ENCODE assay signal across 9 cellular contexts in genomic region chr17:78355701-78356100, GRCh38. TPM values are rescaled to one million over a fixed set of nuclear protein-coding genes. Genes with fewer than 3 reads are reported as not detected.
A peak's percentile ranks its signal among the peaks of the same experiment; 100 is the strongest.
DNase-seq lines count a peak whose midpoint lies in the region; ATAC-seq and TF ChIP-seq lines count a peak whose summit lies in the region.
"Had no signal": no experiment of that assay in that cellular context is flagged by ENCODE, and none has a peak within 500 bp of the region (broad histone marks: within the 10 kb centered on the region; RNA-seq: fewer than 3 reads in every experiment).

No MANE protein-coding gene starts in this region.

- H3K27ac ChIP-seq in lung (ENCODE audit: low read depth in 1 of 2, low read length in 1 of 2) (peak overlapping the region; percentile 22 to 74), upper lobe of left lung (peak overlapping the region; percentile 98 to 100 (median 98))
- H3K27ac ChIP-seq: PC-9 had no signal

- H3K9me3 Mint-ChIP-seq in activated naive CD4-positive, alpha-beta T cell treated with anti-CD3 and anti-CD28 coated beads, Interleukin-2, amount 10 ng/mL, durations not matched to agents 7 days and 5 days: no peaks in the 10 kb centered on the region

- H3K9me3 ChIP-seq in lung (ENCODE audit: control insufficient read depth in 2 of 2, insufficient read depth in 1 of 2, low read length in 1 of 2): no peaks in the 10 kb centered on the region
- no peaks in the 10 kb centered on the region for H3K9me3 ChIP-seq in upper lobe of left lung

- peak overlapping the region; percentile 83 for H3K4me3 Mint-ChIP-seq in activated naive CD4-positive, alpha-beta T cell treated with anti-CD3 and anti-CD28 coated beads, Interleukin-2, amount 10 ng/mL, durations not matched to agents 7 days and 5 days

- peaks cover 0 to 24% of the 10 kb centered on the region in 2 donors for H3K36me3 ChIP-seq in lung (ENCODE audit: control insufficient read depth in 2 of 2, insufficient read depth in 2 of 2, low read length in 2 of 2)
- H3K36me3 ChIP-seq in upper lobe of left lung: peaks cover 0 to 49% (median 24%) of the 10 kb centered on the region in 4 donors

- H3K27ac Mint-ChIP-seq in activated naive CD4-positive, alpha-beta T cell treated with anti-CD3 and anti-CD28 coated beads, Interleukin-2, amount 10 ng/mL, durations not matched to agents 7 days and 5 days: peak overlapping the region; percentile 97

- no peak for TF ChIP-seq EP300 in upper lobe of left lung (IDR thresholded peaks at IDR 0.05)

- peaks cover 1% of the 10 kb centered on the region for H3K27me3 Mint-ChIP-seq in activated naive CD4-positive, alpha-beta T cell treated with anti-CD3 and anti-CD28 coated beads, Interleukin-2, amount 10 ng/mL, durations not matched to agents 7 days and 5 days

- H3K4me3 ChIP-seq in astrocyte of the spinal cord (ENCODE audit: low read depth, low read length): no peak overlapping the region
- H3K4me3 ChIP-seq in lung: no peak overlapping the region
- peak overlapping the region in 1 of 4 donors; percentile 99 for H3K4me3 ChIP-seq in upper lobe of left lung
- H3K4me3 ChIP-seq: PC-9 had no signal

- H3K27me3 ChIP-seq in lung (ENCODE audit: control insufficient read depth, insufficient read depth) (no peaks in the 10 kb centered on the region), upper lobe of left lung (no peaks in the 10 kb centered on the region)

- DNase-seq in activated naive CD4-positive, alpha-beta T cell treated with anti-CD3 and anti-CD28 coated beads, Interleukin-2, amount 10 ng/mL, durations not matched to agents 7 days and 5 days: no peak
- no peak for DNase-seq in activated naive CD4-positive, alpha-beta T cell (lab: John Stamatoyannopoulos, UW)
- DNase-seq in astrocyte of the spinal cord (ENCODE audit: low read depth, low spot score) (peak; percentile 48), lung (ENCODE audit: low spot score) (no peak), upper lobe of left lung (no peak), HEK293T (ENCODE audit: extremely low spot score) (no peak), KBM-7 (no peak)
- DNase-seq in stimulated activated CD4-positive, alpha-beta T cell treated with anti-CD3 and anti-CD28 coated beads, Interleukin-4, amount 100 ng/mL, for 24 hours: no peak

- ATAC-seq in lung (ENCODE audit: insufficient read depth, low FRiP score): no peak
- ATAC-seq in upper lobe of left lung (ENCODE audit: low FRiP score in 2 of 2): no peak

- in situ Hi-C loops in astrocyte of the spinal cord (cut with HindIII; ENCODE audit: low sequenced_read_pairs): no loop called here
- in situ Hi-C loops in KBM-7 (cut with MboI; ENCODE audit: low pct_unique_long_range_greater_than_20kb, low sequenced_read_pairs): no loop called here

- H3K36me3 Mint-ChIP-seq in activated naive CD4-positive, alpha-beta T cell treated with anti-CD3 and anti-CD28 coated beads, Interleukin-2, amount 10 ng/mL, durations not matched to agents 7 days and 5 days: peaks cover 33% of the 10 kb centered on the region

- H3K4me1 ChIP-seq in lung (ENCODE audit: control insufficient read depth in 2 of 2, insufficient read depth in 2 of 2, low read length in 2 of 2) (peaks cover 22 to 29% of the 10 kb centered on the region in 2 donors), upper lobe of left lung (peaks cover 71 to 90% (median 81%) of the 10 kb centered on the region in 4 donors)

- CTCF ChIA-PET in activated naive CD4-positive, alpha-beta T cell treated with anti-CD3 and anti-CD28 coated beads, Interleukin-2, amount 10 ng/mL, durations not matched to agents 7 days and 5 days (lab: Charles Lee): interaction anchor here (1.1 to 1.5 kb wide), 5 partner anchors 10 to 67 kb away, joined by 3 to 9 read pairs (median 3); no protein-coding TSS in a partner anchor
- CTCF ChIA-PET in HEK293T (lab: Yijun Ruan, JAX): no interaction called here

- peak in 1 of 4 donors; percentile 46 for TF ChIP-seq POLR2A in upper lobe of left lung (IDR thresholded peaks at IDR 0.05)

- peaks cover 69% of the 10 kb centered on the region for H3K4me1 Mint-ChIP-seq in activated naive CD4-positive, alpha-beta T cell treated with anti-CD3 and anti-CD28 coated beads, Interleukin-2, amount 10 ng/mL, durations not matched to agents 7 days and 5 days

- no peak for TF ChIP-seq CTCF in astrocyte of the spinal cord (IDR thresholded peaks at IDR 0.05; ENCODE audit: low read depth, low read length)
- no peak for TF ChIP-seq CTCF in lung (IDR thresholded peaks at IDR 0.05; ENCODE audit: control extremely low read depth, extremely low read depth)
- no peak for TF ChIP-seq CTCF in upper lobe of left lung (IDR thresholded peaks at IDR 0.05)

- WGBS in lung, 2 donors: 67 to 87% methylated on average over 3 of the region's 3 CpGs
- 58 to 62% methylated on average over 3 of the region's 3 CpGs for WGBS in upper lobe of left lung, 2 donors

- POLR2A ChIA-PET in HEK293T (lab: Yijun Ruan, JAX): interaction anchor here (0.6 kb wide), 1 partner anchor 94 kb away, joined by 3 read pairs; no protein-coding TSS in a partner anchor

TF ChIP-seq in HEK293T, 16 proteins besides CTCF, POLR2A, EP300 and RAD21:
- TF ChIP-seq L3MBTL2 (conservative IDR thresholded peaks at IDR 0.05): no peak
- no peak for TF ChIP-seq TARDBP (IDR thresholded peaks at IDR 0.05)
- no peak for TF ChIP-seq LEF1 (IDR thresholded peaks at IDR 0.05; ENCODE audit: borderline replicate concordance)
- no peak for TF ChIP-seq SP1 (IDR thresholded peaks at IDR 0.05)
- TF ChIP-seq CTBP1 (IDR thresholded peaks at IDR 0.05; ENCODE audit: borderline replicate concordance): no peak
- no peak for TF ChIP-seq SUZ12 (IDR thresholded peaks at IDR 0.05)
- no peak for TF ChIP-seq PKNOX1 (IDR thresholded peaks at IDR 0.05)
- TF ChIP-seq ZNF384 (IDR thresholded peaks at IDR 0.05): no peak
- no peak for TF ChIP-seq ELF4 (IDR thresholded peaks at IDR 0.05)
- TF ChIP-seq NFRKB (IDR thresholded peaks at IDR 0.05): no peak
- no peak for TF ChIP-seq BHLHE40 (IDR thresholded peaks at IDR 0.05; ENCODE audit: borderline replicate concordance)
- TF ChIP-seq FOXM1 (IDR thresholded peaks at IDR 0.05; ENCODE audit: borderline replicate concordance): no peak
- TF ChIP-seq FOXA1 (IDR thresholded peaks at IDR 0.05): no peak
- no peak for TF ChIP-seq ARNT (IDR thresholded peaks at IDR 0.05)
- no peak for TF ChIP-seq HDGF (IDR thresholded peaks at IDR 0.05; ENCODE audit: borderline replicate concordance)
- no peak for TF ChIP-seq FOXK2 (IDR thresholded peaks at IDR 0.05)

RNA-seq across cellular contexts. Expression of gene SOCS3, which starts 4.2 kb away (rescaled TPM):
- 10 to 100 TPM; 65.8 to 83.8 TPM for total RNA-seq in lung
- 100 to 1,000 TPM; 143 to 545 TPM for polyA plus RNA-seq in lung
- total RNA-seq in upper lobe of left lung: 100 to 1,000 TPM in 3 of 6 donors, 10 to 100 TPM in 3; 67.1 to 173 (median 114) TPM

RNA-seq across cellular contexts. Expression of gene PGS1, which starts 22.7 kb away (rescaled TPM):
- total RNA-seq in lung (100 to 1,000 TPM in 1 of 2 donors, 10 to 100 TPM in 1; 90.6 to 104 TPM), upper lobe of left lung (100 to 1,000 TPM in 2 of 6 donors, 10 to 100 TPM in 4; 79.2 to 348 (median 92.3) TPM)
- polyA plus RNA-seq in lung: 10 to 100 TPM; 44.9 to 98.0 TPM
